ENCODE assay signal across 14 cellular contexts in genomic region chr6:142544199-142544838, GRCh38.
"Had no signal": no experiment of that assay in that cellular context is flagged by ENCODE, and none has a peak within 500 bp of the region (broad histone marks: within the 10 kb centered on the region; RNA-seq: fewer than 3 reads in every experiment).

No MANE protein-coding gene starts in this region.

- H3K27ac ChIP-seq: brain microvascular endothelial cell, coronary artery, pancreas, spleen, thoracic aorta, upper lobe of right lung had no signal

- H3K36me3 ChIP-seq: brain microvascular endothelial cell, pancreas, spleen, thoracic aorta, upper lobe of right lung had no signal

- DNase-seq: activated gamma-delta T cell treated with Interleukin-2 at 50 U/mL for 16 hours, brain microvascular endothelial cell, islet precursor cell, mammary epithelial cell, pancreas, spleen, T1000, upper lobe of right lung had no signal

- ATAC-seq: activated CD4-positive, CD25-positive, alpha-beta regulatory T cell treated with anti-CD3 and anti-CD28 coated beads, Interleukin-2, amount 50 U/mL, for 24 hours; esophagus mucosa; pancreas; sciatic nerve; upper lobe of right lung had no signal

- H3K27me3 ChIP-seq: brain microvascular endothelial cell, pancreas, upper lobe of right lung had no signal

- H3K4me1 Mint-ChIP-seq: central memory CD8-positive, alpha-beta T cell had no signal

- H3K4me3 ChIP-seq: coronary artery, pancreas, spleen, thoracic aorta, upper lobe of right lung had no signal

- H3K4me1 ChIP-seq: pancreas, spleen, upper lobe of right lung had no signal

- H3K9me3 ChIP-seq: pancreas, spleen, thoracic aorta, upper lobe of right lung had no signal

- H3K9me3 Mint-ChIP-seq: central memory CD8-positive, alpha-beta T cell had no signal

- H3K4me3 Mint-ChIP-seq: central memory CD8-positive, alpha-beta T cell had no signal
